In the genomic region with DNA sequence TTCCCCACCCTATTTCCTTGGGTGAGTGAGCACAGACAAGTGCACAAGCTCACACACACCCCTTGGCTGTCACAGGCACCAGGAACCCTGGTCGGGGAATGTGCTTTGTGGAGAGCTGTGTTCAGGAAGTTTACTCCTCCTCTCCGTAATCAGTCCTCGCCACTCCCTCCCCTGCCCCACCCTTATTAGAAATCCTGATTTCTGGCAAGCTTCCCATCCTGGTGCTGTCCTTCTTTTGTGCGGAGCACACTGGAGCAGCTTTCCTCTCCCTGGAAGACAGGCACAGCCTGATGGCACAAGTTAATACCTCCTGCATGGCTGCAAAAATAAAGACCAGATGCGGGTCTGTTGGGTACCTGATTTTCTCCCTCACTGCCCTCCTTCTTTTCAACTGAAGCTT, we compare ENCODE assay signal across 10 cellular contexts.
DNase-seq lines count a peak whose midpoint lies in the region; TF ChIP-seq lines count a peak whose summit lies in the region.
"Had no signal": no experiment of that assay in that cellular context is flagged by ENCODE, and none has a peak within 500 bp of the region (broad histone marks: within the 10 kb centered on the region; RNA-seq: fewer than 3 reads in every experiment).

No MANE protein-coding gene starts in this region.

- no peak for TF ChIP-seq CTCF in fibroblast of pulmonary artery (IDR thresholded peaks at IDR 0.05; ENCODE audit: low read length, missing control alignments)

- DNase-seq in NCI-H345 (lab: John Stamatoyannopoulos, UW) (peak; percentile 68), NCI-H345 treated with DMSO at 0.1 percent for 48 hours (lab: John Stamatoyannopoulos, UW; ENCODE audit: unreplicated experiment) (no peak), NCI-H82 treated with DMSO at 0.1 percent for 48 hours (lab: John Stamatoyannopoulos, UW; ENCODE audit: unreplicated experiment) (peak; percentile 60), fibroblast of pulmonary artery (ENCODE audit: low read depth) (peak; percentile 36), retina (peak; percentile 55)
- DNase-seq in effector CD4-positive, alpha-beta T cell: no peak
- no peak for DNase-seq in stimulated activated CD4-positive, alpha-beta T cell treated with anti-CD3 and anti-CD28 coated beads, Interleukin-12 subunit alpha, Interleukin-12 subunit beta, amount 100 ng/mL, for 4 hours
- DNase-seq in stimulated activated CD4-positive, alpha-beta T cell treated with anti-CD3 and anti-CD28 coated beads, Interleukin-4, amount 100 ng/mL, for 1 hour: no peak
- DNase-seq: NCI-H1048, thyroid gland had no signal

- H3K4me3 ChIP-seq in fibroblast of pulmonary artery (replicated peaks; ENCODE audit: low read depth, low read length): no peak overlapping the region
- H3K4me3 ChIP-seq: thyroid gland had no signal

Comparison
In these comparisons a context has a peak if more than half of its experiments do, and no peak if none do; other contexts are left out.
1. DNase-seq: peak in NCI-H345 (single experiment), NCI-H82 treated with DMSO at 0.1 percent for 48 hours (single experiment), fibroblast of pulmonary artery (single experiment) and retina (single experiment); none in NCI-H345 treated with DMSO at 0.1 percent for 48 hours (single experiment), effector CD4-positive, alpha-beta T cell (single experiment), stimulated activated CD4-positive, alpha-beta T cell treated with anti-CD3 and anti-CD28 coated beads, Interleukin-12 subunit alpha, Interleukin-12 subunit beta, amount 100 ng/mL, for 4 hours (single experiment) and stimulated activated CD4-positive, alpha-beta T cell treated with anti-CD3 and anti-CD28 coated beads, Interleukin-4, amount 100 ng/mL, for 1 hour (single experiment).